Comparison of ENCODE assay signal across 8 cellular contexts in genomic region chr14:88553886-88554457, GRCh38. TPM values are rescaled to one million over a fixed set of nuclear protein-coding genes. Genes with fewer than 3 reads are reported as not detected.
DNase-seq lines count a peak whose midpoint lies in the region; ATAC-seq and TF ChIP-seq lines count a peak whose summit lies in the region.

No MANE protein-coding gene starts in this region.

- no peak overlapping the region for H3K27ac ChIP-seq in BLaER1
- H3K27ac ChIP-seq in Karpas-422 (ENCODE audit: low read length), result no peak overlapping the region
- H3K27ac ChIP-seq in colonic mucosa, result peak overlapping the region; percentile 76

- DNase-seq in Karpas-422 (no peak), colonic mucosa (no peak), mucosa of descending colon (no peak), MV-4-11 (lab: John Stamatoyannopoulos, UW) (no peak)

- ATAC-seq in mucosa of descending colon (no peak), GM21619 (IDR thresholded peaks at IDR 0.05; ENCODE audit: unreplicated experiment) (no peak), HG02610 (IDR thresholded peaks at IDR 0.05; ENCODE audit: unreplicated experiment) (no peak), esophagus mucosa (no peak)

- H3K36me3 ChIP-seq in BLaER1 (no peaks in the 10 kb centered on the region), Karpas-422 (ENCODE audit: insufficient read depth, low read length) (no peaks in the 10 kb centered on the region), colonic mucosa (no peaks in the 10 kb centered on the region), mucosa of descending colon (ENCODE audit: low read depth) (no peaks in the 10 kb centered on the region)

- intact Hi-C loops in colonic mucosa (cut with DNase I), result no loop called here
- intact Hi-C loops in mucosa of descending colon (cut with DNase I, micrococcal nuclease), result no loop called here

- peaks cover 57% of the 10 kb centered on the region for H3K27me3 ChIP-seq in BLaER1
- no peaks in the 10 kb centered on the region for H3K27me3 ChIP-seq in Karpas-422 (ENCODE audit: low read length)
- H3K27me3 ChIP-seq in colonic mucosa, result no peaks in the 10 kb centered on the region

- TF ChIP-seq CTCF in colonic mucosa (IDR thresholded peaks at IDR 0.05) (no peak), mucosa of descending colon (IDR thresholded peaks at IDR 0.05) (no peak)

- H3K9me2 ChIP-seq in Karpas-422 (replicated peaks; ENCODE audit: insufficient read depth, low read length), result no peaks in the 10 kb centered on the region

- H3K4me1 ChIP-seq in BLaER1 (peaks cover 20% of the 10 kb centered on the region), Karpas-422 (ENCODE audit: low read length) (peaks cover 10% of the 10 kb centered on the region), colonic mucosa (no peaks in the 10 kb centered on the region), mucosa of descending colon (ENCODE audit: low read depth) (peaks cover 8% of the 10 kb centered on the region)

- H3K9ac ChIP-seq in BLaER1 (no peak overlapping the region), Karpas-422 (ENCODE audit: low read length) (peak overlapping the region; percentile 32; the same call in 1 of the 2 replicates), colonic mucosa (ENCODE audit: low read depth in 2 of 2, low read length in 2 of 2) (peak overlapping the region; percentile 79 to 86)

- H3K4me2 ChIP-seq in BLaER1 (peak overlapping the region; percentile 78), Karpas-422 (ENCODE audit: low read depth, low read length, poor library complexity, severe bottlenecking) (peak overlapping the region; percentile 80)

- H3K4me3 ChIP-seq in BLaER1, result peak overlapping the region; percentile 63; the same call in 1 of the 2 replicates
- peak overlapping the region; percentile 67 for H3K4me3 ChIP-seq in Karpas-422 (ENCODE audit: low read length)
- H3K4me3 ChIP-seq in colonic mucosa, result peak overlapping the region; percentile 64
- peak overlapping the region; percentile 44 for H3K4me3 ChIP-seq in mucosa of descending colon

- H3K9me3 ChIP-seq in BLaER1 (peaks cover 29% of the 10 kb centered on the region), Karpas-422 (ENCODE audit: low read length) (no peaks in the 10 kb centered on the region), colonic mucosa (no peaks in the 10 kb centered on the region), mucosa of descending colon (no peaks in the 10 kb centered on the region)

- no peaks in the 10 kb centered on the region for H3K79me2 ChIP-seq in Karpas-422 (ENCODE audit: low read length)

- H4K20me1 ChIP-seq in BLaER1 (peaks cover 7% of the 10 kb centered on the region; the same call in 1 of the 2 replicates), Karpas-422 (ENCODE audit: insufficient read depth, low read depth, low read length) (no peaks in the 10 kb centered on the region)

- peak overlapping the region; percentile 66; the same call in 1 of the 2 replicates for H2AFZ ChIP-seq in Karpas-422 (ENCODE audit: low read length)

RNA-seq across cellular contexts. Expression of gene PTPN21, which starts 0.8 kb away (rescaled TPM):
- total RNA-seq in Karpas-422 (2014; rRNA removed; shearing (Covaris generic); ENCODE audit: low replicate concordance), result 0.04 TPM in 1 of 2 replicates, not detected in the other
- total RNA-seq in colonic mucosa, result 10 to 100 TPM; 22.2 to 23.6 TPM
- total RNA-seq in mucosa of descending colon, result 10 to 100 TPM; 37.0 to 51.8 (median 44.7) TPM
- 10.5 TPM for total RNA-seq in esophagus mucosa

RNA-seq across cellular contexts. Expression of gene ZC3H14, which starts 8.9 kb away (rescaled TPM):
- 69.8 and 91.1 TPM in 2 replicates for total RNA-seq in Karpas-422 (2014; rRNA removed; shearing (Covaris generic); ENCODE audit: low replicate concordance)
- total RNA-seq in colonic mucosa (10 to 100 TPM; 52.6 to 54.3 TPM), mucosa of descending colon (10 to 100 TPM; 55.9 to 72.9 (median 70.7) TPM), esophagus mucosa (32.7 TPM)

Comparison
In these comparisons a context has a peak if more than half of its experiments do, and no peak if none do; other contexts are left out.
1. RNA of gene PTPN21, which starts 0.8 kb away (total RNA-seq): 37.0 to 51.8 TPM in mucosa of descending colon, 22.2 to 23.6 TPM in colonic mucosa and 10.5 TPM in esophagus mucosa (single experiment); 0.04 TPM in Karpas-422; every median in the first group is over 10 times any median in the second.
2. Peak in every context shown above with its lines, with median percentiles within 50 percentile points of each other: H3K4me3 ChIP-seq.